In the genomic region with DNA sequence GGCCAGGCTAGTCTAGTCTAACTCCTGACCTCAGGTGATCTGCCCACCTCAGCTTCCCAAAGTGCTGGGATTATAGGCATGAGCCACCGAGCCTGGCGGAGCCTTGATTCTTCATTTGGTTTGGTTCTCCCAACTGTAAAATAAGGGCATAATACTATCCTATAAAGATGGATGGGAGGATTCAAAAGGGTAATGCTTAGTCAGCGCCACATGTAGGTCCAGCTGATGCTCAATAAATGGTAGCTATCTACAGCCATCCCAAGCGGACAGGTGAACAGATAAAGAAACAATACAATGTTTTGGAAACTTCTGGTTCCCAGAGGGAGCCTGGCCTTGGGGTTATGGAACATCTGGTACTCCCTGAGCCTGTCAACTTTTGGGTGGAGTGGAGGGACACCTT, we compare ENCODE assay signal across 20 cellular contexts. TPM values are rescaled to one million over a fixed set of nuclear protein-coding genes. Genes with fewer than 3 reads are reported as not detected.
A peak's percentile ranks its signal among the peaks of the same experiment; 100 is the strongest.
DNase-seq lines count a peak whose midpoint lies in the region; ATAC-seq and TF ChIP-seq lines count a peak whose summit lies in the region.
"Had no signal": no experiment of that assay in that cellular context is flagged by ENCODE, and none has a peak within 500 bp of the region (broad histone marks: within the 10 kb centered on the region; RNA-seq: fewer than 3 reads in every experiment).

No MANE protein-coding gene starts in this region.

- H3K4me3 ChIP-seq in coronary artery, result no peak overlapping the region
- H3K4me3 ChIP-seq in CD8-positive, alpha-beta T cell (ENCODE audit: low read depth, low read length), result no peak overlapping the region
- H3K4me3 ChIP-seq: GM12878, GM23248, HAP-1 had no signal

- intact Hi-C loops in posterior vena cava (cut with DNase I), result no loop called here
- intact Hi-C loops in Calu3 (cut with micrococcal nuclease; ENCODE audit: unreplicated experiment), result no loop called here
- intact Hi-C loops in CD8-positive, alpha-beta T cell (cut with DNase I, micrococcal nuclease), result no loop called here

- POLR2A ChIA-PET in GM10248 (lab: Yijun Ruan, JAX), result no interaction called here
- POLR2A ChIA-PET in CD8-positive, alpha-beta T cell (lab: Charles Lee), result interaction anchor here (1.0 to 1.6 kb wide), 2 partner anchors 9 to 513 kb away, joined by 3 to 4 read pairs; no protein-coding TSS in a partner anchor

- DNase-seq in GM10248 (ENCODE audit: extremely low spot score), result peak; percentile 4
- peak; percentile 2 for DNase-seq in coronary artery (ENCODE audit: low spot score)
- DNase-seq in posterior vena cava (ENCODE audit: low spot score), result peak; percentile 29
- DNase-seq in activated naive CD8-positive, alpha-beta T cell treated with anti-CD3 and anti-CD28 coated beads for 36 hours, result no peak
- no peak for DNase-seq in Calu3
- DNase-seq in CD8-positive, alpha-beta T cell, result no peak
- DNase-seq: 8988T; ACHN; BE2C; C1 segment of cervical spinal cord; Caco-2; CD4-positive, CD25-positive, alpha-beta regulatory T cell; DMS79 treated with DMSO at 0.1 percent for 48 hours; GF-D8; GM23248 had no signal

- H3K36me3 ChIP-seq in CD8-positive, alpha-beta T cell (ENCODE audit: insufficient read depth, low read length), result no peaks in the 10 kb centered on the region
- H3K36me3 ChIP-seq: BE2C, HAP-1 had no signal

- H3K27me3 ChIP-seq in CD8-positive, alpha-beta T cell (ENCODE audit: insufficient read depth, low read length), result no peaks in the 10 kb centered on the region
- H3K27me3 ChIP-seq: BE2C had no signal

- no peak for TF ChIP-seq CTCF in GM10248 (IDR thresholded peaks at IDR 0.05; ENCODE audit: control extremely low read depth, extremely low read depth, low read depth, missing control alignments)
- no peak for TF ChIP-seq CTCF in coronary artery (IDR thresholded peaks at IDR 0.05)
- TF ChIP-seq CTCF in Calu3 (IDR thresholded peaks at IDR 0.05; ENCODE audit: unreplicated experiment), result no peak
- no peak for TF ChIP-seq CTCF in CD8-positive, alpha-beta T cell (IDR thresholded peaks at IDR 0.05)

- peak overlapping the region; percentile 58 for H3K27ac Mint-ChIP-seq in activated T-helper 17 cell treated with anti-CD3 and anti-CD28 coated beads, Interleukin-2, amount 50 U/mL, for 72 hours
- no peak overlapping the region for H3K27ac Mint-ChIP-seq in activated naive CD8-positive, alpha-beta T cell treated with anti-CD3 and anti-CD28 coated beads for 36 hours
- H3K27ac Mint-ChIP-seq in Calu3 (ENCODE audit: unreplicated experiment), result no peak overlapping the region
- H3K27ac Mint-ChIP-seq in CD8-positive, alpha-beta T cell, result no peak overlapping the region

- CTCF ChIA-PET in GM10248 (lab: Yijun Ruan, JAX), result interaction anchor here (1.1 to 2.9 kb wide), 4 partner anchors 8 to 27 kb away, joined by 3 to 8 read pairs (median 4); a partner anchor contains a TSS
- CTCF ChIA-PET in Calu3 (lab: Charles Lee), result no interaction called here
- CTCF ChIA-PET in CD8-positive, alpha-beta T cell (lab: Charles Lee), result interaction anchor here (1.4 kb wide), 1 partner anchor 26 kb away, joined by 4 read pairs; a partner anchor contains a TSS

- H3K9me3 ChIP-seq in CD8-positive, alpha-beta T cell (ENCODE audit: low read length), result no peaks in the 10 kb centered on the region
- H3K9me3 ChIP-seq: BE2C, Caco-2, HAP-1 had no signal

- no peaks in the 10 kb centered on the region for H3K9me3 Mint-ChIP-seq in activated T-helper 17 cell treated with anti-CD3 and anti-CD28 coated beads, Interleukin-2, amount 50 U/mL, for 72 hours
- no peaks in the 10 kb centered on the region for H3K9me3 Mint-ChIP-seq in activated naive CD8-positive, alpha-beta T cell treated with anti-CD3 and anti-CD28 coated beads for 36 hours
- no peaks in the 10 kb centered on the region for H3K9me3 Mint-ChIP-seq in Calu3 (ENCODE audit: low read depth, unreplicated experiment)
- H3K9me3 Mint-ChIP-seq in CD8-positive, alpha-beta T cell, result no peaks in the 10 kb centered on the region
- H3K9me3 Mint-ChIP-seq: CD4-positive, CD25-positive, alpha-beta regulatory T cell had no signal

- H3K27ac ChIP-seq in coronary artery, result no peak overlapping the region
- H3K27ac ChIP-seq in CD8-positive, alpha-beta T cell (ENCODE audit: low read depth, low read length), result no peak overlapping the region
- H3K27ac ChIP-seq: GM23248, KMS-11 had no signal

- no peaks in the 10 kb centered on the region for H3K27me3 Mint-ChIP-seq in activated T-helper 17 cell treated with anti-CD3 and anti-CD28 coated beads, Interleukin-2, amount 50 U/mL, for 72 hours
- no peaks in the 10 kb centered on the region for H3K27me3 Mint-ChIP-seq in activated naive CD8-positive, alpha-beta T cell treated with anti-CD3 and anti-CD28 coated beads for 36 hours
- no peaks in the 10 kb centered on the region for H3K27me3 Mint-ChIP-seq in Calu3 (ENCODE audit: unreplicated experiment)
- no peaks in the 10 kb centered on the region for H3K27me3 Mint-ChIP-seq in CD8-positive, alpha-beta T cell (ENCODE audit: low read depth)
- H3K27me3 Mint-ChIP-seq: CD4-positive, CD25-positive, alpha-beta regulatory T cell had no signal

- H3K4me1 Mint-ChIP-seq in activated T-helper 17 cell treated with anti-CD3 and anti-CD28 coated beads, Interleukin-2, amount 50 U/mL, for 72 hours, result no peaks in the 10 kb centered on the region
- H3K4me1 Mint-ChIP-seq in activated naive CD8-positive, alpha-beta T cell treated with anti-CD3 and anti-CD28 coated beads for 36 hours, result no peaks in the 10 kb centered on the region
- no peaks in the 10 kb centered on the region for H3K4me1 Mint-ChIP-seq in Calu3 (ENCODE audit: low read depth, unreplicated experiment)
- H3K4me1 Mint-ChIP-seq in CD8-positive, alpha-beta T cell (ENCODE audit: low read depth), result no peaks in the 10 kb centered on the region

- no peaks in the 10 kb centered on the region for H3K36me3 Mint-ChIP-seq in activated T-helper 17 cell treated with anti-CD3 and anti-CD28 coated beads, Interleukin-2, amount 50 U/mL, for 72 hours (ENCODE audit: low read depth)
- H3K36me3 Mint-ChIP-seq in activated naive CD8-positive, alpha-beta T cell treated with anti-CD3 and anti-CD28 coated beads for 36 hours, result peaks cover 7% of the 10 kb centered on the region
- H3K36me3 Mint-ChIP-seq in Calu3 (ENCODE audit: insufficient read depth, unreplicated experiment), result no peaks in the 10 kb centered on the region
- peaks cover 8% of the 10 kb centered on the region for H3K36me3 Mint-ChIP-seq in CD8-positive, alpha-beta T cell

- no peak overlapping the region for H3K4me3 Mint-ChIP-seq in activated T-helper 17 cell treated with anti-CD3 and anti-CD28 coated beads, Interleukin-2, amount 50 U/mL, for 72 hours
- H3K4me3 Mint-ChIP-seq in activated naive CD8-positive, alpha-beta T cell treated with anti-CD3 and anti-CD28 coated beads for 36 hours, result no peak overlapping the region
- H3K4me3 Mint-ChIP-seq in Calu3 (ENCODE audit: low read depth, unreplicated experiment), result no peak overlapping the region
- H3K4me3 Mint-ChIP-seq in CD8-positive, alpha-beta T cell, result no peak overlapping the region

- no TSS peak for BruUV-seq in Calu3 (replicated peaks; lab: Mats Ljungman, UMichigan)

- ATAC-seq in activated T-helper 17 cell treated with anti-CD3 and anti-CD28 coated beads, Interleukin-2, amount 50 U/mL, for 72 hours (replicated peaks), result no peak
- ATAC-seq in HG02981 (IDR thresholded peaks at IDR 0.05; ENCODE audit: unreplicated experiment), result no peak
- ATAC-seq in CD8-positive, alpha-beta T cell, result no peak
- ATAC-seq: GM12878 had no signal

- H3K4me1 ChIP-seq in CD8-positive, alpha-beta T cell (ENCODE audit: insufficient read depth, low read length), result no peaks in the 10 kb centered on the region
- H3K4me1 ChIP-seq: BE2C, Caco-2, HAP-1 had no signal

RNA-seq across cellular contexts. Expression of a gene that starts 13.6 kb away (rescaled TPM):
- total RNA-seq in activated T-helper 17 cell treated with anti-CD3 and anti-CD28 coated beads, Interleukin-2, amount 50 U/mL, for 72 hours, result 100 to 1,000 TPM; 301 to 598 TPM
- total RNA-seq in posterior vena cava (100 to 1,000 TPM; 189 to 240 TPM), Calu3 (2022) (321 and 367 TPM in 2 replicates)
- total RNA-seq in activated naive CD8-positive, alpha-beta T cell treated with anti-CD3 and anti-CD28 coated beads for 36 hours, result 100 to 1,000 TPM; 953 to 971 TPM
- total RNA-seq in CD8-positive, alpha-beta T cell, result 100 to 1,000 TPM; 243 to 260 TPM

RNA-seq across cellular contexts. Expression of a gene that starts 18.7 kb away (rescaled TPM):
- total RNA-seq in activated T-helper 17 cell treated with anti-CD3 and anti-CD28 coated beads, Interleukin-2, amount 50 U/mL, for 72 hours, result 10 to 100 TPM; 29.4 to 39.8 TPM
- total RNA-seq in posterior vena cava (10 to 100 TPM; 18.1 to 19.4 TPM), Calu3 (2022) (52.4 and 53.2 TPM in 2 replicates)
- 10 to 100 TPM; 34.3 to 38.1 TPM for total RNA-seq in activated naive CD8-positive, alpha-beta T cell treated with anti-CD3 and anti-CD28 coated beads for 36 hours
- 1 to 10 TPM; 3.7 to 3.9 TPM for total RNA-seq in CD8-positive, alpha-beta T cell

RNA-seq across cellular contexts. Expression of a gene that starts 26.9 kb away (rescaled TPM):
- 1 to 10 TPM; 4.1 to 9.1 TPM for total RNA-seq in activated T-helper 17 cell treated with anti-CD3 and anti-CD28 coated beads, Interleukin-2, amount 50 U/mL, for 72 hours
- total RNA-seq in posterior vena cava, result 10 to 100 TPM in 1 of 2 donors, 1 to 10 TPM in 1; 8.8 to 11.4 TPM
- total RNA-seq in activated naive CD8-positive, alpha-beta T cell treated with anti-CD3 and anti-CD28 coated beads for 36 hours, result 1 to 10 TPM; 7.2 to 7.8 TPM
- 6.8 and 7.7 TPM in 2 replicates for total RNA-seq in Calu3 (2022)
- 1 to 10 TPM; 1.3 to 2.0 TPM for total RNA-seq in CD8-positive, alpha-beta T cell

RNA-seq across cellular contexts. Expression of a gene that starts 48.5 kb away (rescaled TPM):
- 10 to 100 TPM; 44.8 to 60.9 TPM for total RNA-seq in activated T-helper 17 cell treated with anti-CD3 and anti-CD28 coated beads, Interleukin-2, amount 50 U/mL, for 72 hours
- total RNA-seq in posterior vena cava (1 to 10 TPM; 8.3 to 8.6 TPM), Calu3 (2022) (35.4 and 36.5 TPM in 2 replicates)
- 10 to 100 TPM; 47.1 to 52.6 TPM for total RNA-seq in activated naive CD8-positive, alpha-beta T cell treated with anti-CD3 and anti-CD28 coated beads for 36 hours
- total RNA-seq in CD8-positive, alpha-beta T cell, result 10 to 100 TPM; 25.5 to 29.6 TPM

Comparison
In these comparisons a context has a peak if more than half of its experiments do, and no peak if none do; other contexts are left out.
1. DNase-seq: peak in GM10248 (single experiment), coronary artery (single experiment) and posterior vena cava (single experiment); none in activated naive CD8-positive, alpha-beta T cell treated with anti-CD3 and anti-CD28 coated beads for 36 hours (single experiment), Calu3 (single experiment) and CD8-positive, alpha-beta T cell (0 of 7).